Comparison of ENCODE assay signal across 8 cellular contexts in genomic region chr7:13965077-13965476, GRCh38.
"Had no signal": no experiment of that assay in that cellular context is flagged by ENCODE, and none has a peak within 500 bp of the region (broad histone marks: within the 10 kb centered on the region; RNA-seq: fewer than 3 reads in every experiment).

No MANE protein-coding gene starts in this region.

- DNase-seq: GM23248, GOT3, H9, HCEC 1CT, KBM-7 had no signal

- ATAC-seq: HepG2 had no signal

- H3K27ac ChIP-seq: GM23248, HL-60, KMS-11 had no signal

- H3K4me3 ChIP-seq: GM23248 had no signal

- FAIRE-seq: HepG2 had no signal
